30 cellular contexts compared by ENCODE assay signal in genomic region chr7:158912406-158912805, GRCh38.
"Had no signal": no experiment of that assay in that cellular context is flagged by ENCODE, and none has a peak within 500 bp of the region (broad histone marks: within the 10 kb centered on the region; RNA-seq: fewer than 3 reads in every experiment).

No MANE protein-coding gene starts in this region.

- ATAC-seq: activated CD4-positive, CD25-positive, alpha-beta regulatory T cell treated with anti-CD3 and anti-CD28 coated beads, Interleukin-2, amount 50 U/mL, for 24 hours; activated CD8-positive, alpha-beta T cell treated with anti-CD3 and anti-CD28 coated beads for 36 hours; activated naive CD8-positive, alpha-beta T cell treated with anti-CD3 and anti-CD28 coated beads, Interleukin-2, amount 50 U/mL, for 24 hours; activated T-cell treated with anti-CD3 and anti-CD28 coated beads, Interleukin-2, amount 50 U/mL, for 4 hours; esophagus mucosa; foreskin keratinocyte; gastrocnemius medialis; T-helper 17 cell had no signal

- H3K27me3 ChIP-seq: adrenal gland, ascending aorta, breast epithelium, cardiac muscle cell, dorsolateral prefrontal cortex, foreskin keratinocyte, gastrocnemius medialis had no signal

- H3K4me1 ChIP-seq: ascending aorta, breast epithelium, foreskin keratinocyte, gastrocnemius medialis had no signal

- H3K36me3 ChIP-seq: adrenal gland, breast epithelium had no signal

- DNase-seq: activated B cell treated with CpG ODN at 0.5 μM for 24 hours; activated CD4-positive, alpha-beta T cell treated with anti-CD3 and anti-CD28 coated beads for 48 hours; activated CD4-positive, alpha-beta T cell treated with anti-CD3 and anti-CD28 coated beads, Interleukin-2, amount 50 U/mL, for 1 hour; activated CD4-positive, alpha-beta T cell treated with anti-CD3 and anti-CD28 coated beads, Interleukin-2, amount 50 U/mL, for 48 hours; activated CD8-positive, alpha-beta memory T cell treated with anti-CD3 and anti-CD28 coated beads for 24 hours; activated CD8-positive, alpha-beta T cell treated with anti-CD3 and anti-CD28 coated beads for 36 hours; activated effector memory CD4-positive, alpha-beta T cell treated with anti-CD3 and anti-CD28 coated beads, Interleukin-2, amount 50 U/mL, for 16 hours; activated naive CD4-positive, alpha-beta T cell treated with anti-CD3 and anti-CD28 coated beads for 36 hours; activated naive CD8-positive, alpha-beta T cell treated with anti-CD3 and anti-CD28 coated beads for 36 hours; activated naive CD8-positive, alpha-beta T cell treated with anti-CD3 and anti-CD28 coated beads, Interleukin-2, amount 50 U/mL, for 24 hours; activated T-cell treated with anti-CD3 and anti-CD28 coated beads, Interleukin-2, amount 50 U/mL, for 4 hours; central memory CD4-positive, alpha-beta T cell; dorsolateral prefrontal cortex; effector memory CD4-positive, alpha-beta T cell; endodermal cell; foreskin keratinocyte; gastrocnemius medialis; glutamatergic neuron; SW 1271; T-helper 1 cell; T-helper 17 cell; T1000; WERI-Rb-1 had no signal

- H3K27ac ChIP-seq: ascending aorta, breast epithelium, coronary artery, foreskin keratinocyte, gastrocnemius medialis, WERI-Rb-1 had no signal

- H3K9me3 ChIP-seq: adrenal gland, ascending aorta, breast epithelium, gastrocnemius medialis had no signal

- H3K4me3 ChIP-seq: adrenal gland, ascending aorta, breast epithelium, cardiac muscle cell, coronary artery, dorsolateral prefrontal cortex, gastrocnemius medialis had no signal
